12 cellular contexts compared by ENCODE assay signal in genomic region chr2:197211881-197212342, GRCh38.
DNase-seq lines count a peak whose midpoint lies in the region; ATAC-seq and TF ChIP-seq lines count a peak whose summit lies in the region.
"Had no signal": no experiment of that assay in that cellular context is flagged by ENCODE, and none has a peak within 500 bp of the region (broad histone marks: within the 10 kb centered on the region; RNA-seq: fewer than 3 reads in every experiment).

No MANE protein-coding gene starts in this region.

- peak; percentile 74 for DNase-seq in activated effector memory CD4-positive, alpha-beta T cell treated with anti-CD3 and anti-CD28 coated beads, Interleukin-2, amount 50 U/mL, for 16 hours
- DNase-seq in activated effector memory CD4-positive, alpha-beta T cell treated with Interleukin-2 at 50 U/mL for 16 hours = no peak
- DNase-seq in activated CD4-positive, alpha-beta memory T cell treated with anti-CD3 and anti-CD28 coated beads for 36 hours = peak; percentile 66
- no peak for DNase-seq in transverse colon
- no peak for DNase-seq in NCI-H82 treated with DMSO at 0.1 percent for 48 hours (lab: John Stamatoyannopoulos, UW; ENCODE audit: unreplicated experiment)
- DNase-seq: left cardiac atrium, uterus had no signal

- TF ChIP-seq CTCF in transverse colon (IDR thresholded peaks at IDR 0.05) = no peak

- no peaks in the 10 kb centered on the region for H3K9me3 ChIP-seq in transverse colon
- H3K9me3 ChIP-seq: breast epithelium, uterus had no signal

- peaks cover 98% of the 10 kb centered on the region for H3K4me1 Mint-ChIP-seq in activated CD4-positive, alpha-beta memory T cell treated with anti-CD3 and anti-CD28 coated beads for 36 hours (ENCODE audit: low read depth)

- H3K4me3 ChIP-seq in transverse colon = no peak overlapping the region
- H3K4me3 ChIP-seq: breast epithelium, uterus had no signal

- H3K27ac ChIP-seq in layer of hippocampus (ENCODE audit: low read depth, low read length) (peak overlapping the region; percentile 5), transverse colon (peak overlapping the region; percentile 10 to 66 (median 54))
- H3K27ac ChIP-seq: breast epithelium, parathyroid adenoma, uterus had no signal

- H3K27me3 ChIP-seq in layer of hippocampus (ENCODE audit: control insufficient read depth, insufficient read depth, low read length) (no peaks in the 10 kb centered on the region), transverse colon (no peaks in the 10 kb centered on the region)
- H3K27me3 ChIP-seq: breast epithelium, uterus had no signal

- intact Hi-C loops in activated CD4-positive, alpha-beta memory T cell treated with anti-CD3 and anti-CD28 coated beads for 36 hours (cut with micrococcal nuclease) = loop anchor here (10.0 kb wide), 2 partner anchors 947 to 1047 kb away; no protein-coding TSS in a partner anchor
- intact Hi-C loops in transverse colon (cut with DNase I; ENCODE audit: low total_unique reads) = no loop called here

- no peaks in the 10 kb centered on the region for H3K9me3 Mint-ChIP-seq in activated CD4-positive, alpha-beta memory T cell treated with anti-CD3 and anti-CD28 coated beads for 36 hours

- no peaks in the 10 kb centered on the region for H3K36me3 ChIP-seq in transverse colon
- H3K36me3 ChIP-seq: breast epithelium, uterus had no signal

- peaks cover 5% of the 10 kb centered on the region for H3K36me3 Mint-ChIP-seq in activated CD4-positive, alpha-beta memory T cell treated with anti-CD3 and anti-CD28 coated beads for 36 hours

- no peak for TF ChIP-seq POLR2A in transverse colon (IDR thresholded peaks at IDR 0.05)

- 67% methylated on average over 4 of the region's 4 CpGs; no CpG with 5 or more reads in 1 of the 2 donors for WGBS in transverse colon (ENCODE audit: low coverage in 1 of 2), 2 donors

- in situ Hi-C loops in transverse colon (cut with MboI; ENCODE audit: low pct_ligation_motif_present in 1 of 4, low pct_unique_long_range_greater_than_20kb in 1 of 4, low sequenced_read_pairs in 3 of 4) = no loop called here

- peak overlapping the region; percentile 56 for H3K4me3 Mint-ChIP-seq in activated CD4-positive, alpha-beta memory T cell treated with anti-CD3 and anti-CD28 coated beads for 36 hours

- no peak for TF ChIP-seq EP300 in transverse colon (IDR thresholded peaks at IDR 0.05; ENCODE audit: low read depth)

- peaks cover 12 to 84% (median 17%) of the 10 kb centered on the region in 4 donors for H3K4me1 ChIP-seq in transverse colon
- H3K4me1 ChIP-seq: breast epithelium, uterus had no signal

- ATAC-seq in GM21825 (IDR thresholded peaks at IDR 0.05; ENCODE audit: unreplicated experiment) = no peak
- ATAC-seq in HG02981 (IDR thresholded peaks at IDR 0.05; ENCODE audit: unreplicated experiment) = no peak

- POLR2A ChIA-PET in activated CD4-positive, alpha-beta memory T cell treated with anti-CD3 and anti-CD28 coated beads for 36 hours (lab: Charles Lee) = interaction anchor here (0.6 to 2.9 kb wide), 8 partner anchors 14 to 294 kb away, joined by 3 to 16 read pairs (median 3); partner anchors contain the start of gene ANKRD44

- H3K27ac Mint-ChIP-seq in activated CD4-positive, alpha-beta memory T cell treated with anti-CD3 and anti-CD28 coated beads for 36 hours = peak overlapping the region; percentile 94

- CTCF ChIA-PET in activated CD4-positive, alpha-beta memory T cell treated with anti-CD3 and anti-CD28 coated beads for 36 hours (lab: Charles Lee) = interaction anchor here (0.8 to 1.3 kb wide), 6 partner anchors 13 to 99 kb away, joined by 3 to 7 read pairs (median 4); no protein-coding TSS in a partner anchor

- no peaks in the 10 kb centered on the region for H3K27me3 Mint-ChIP-seq in activated CD4-positive, alpha-beta memory T cell treated with anti-CD3 and anti-CD28 coated beads for 36 hours

Comparison
In these comparisons a context has a peak if more than half of its experiments do, and no peak if none do; other contexts are left out.
1. DNase-seq: peak in activated effector memory CD4-positive, alpha-beta T cell treated with anti-CD3 and anti-CD28 coated beads, Interleukin-2, amount 50 U/mL, for 16 hours (single experiment) and activated CD4-positive, alpha-beta memory T cell treated with anti-CD3 and anti-CD28 coated beads for 36 hours (single experiment); none in activated effector memory CD4-positive, alpha-beta T cell treated with Interleukin-2 at 50 U/mL for 16 hours (single experiment), transverse colon (single experiment) and NCI-H82 treated with DMSO at 0.1 percent for 48 hours (single experiment).